Comparison of ENCODE assay signal across 1 cellular context in the genomic region with DNA sequence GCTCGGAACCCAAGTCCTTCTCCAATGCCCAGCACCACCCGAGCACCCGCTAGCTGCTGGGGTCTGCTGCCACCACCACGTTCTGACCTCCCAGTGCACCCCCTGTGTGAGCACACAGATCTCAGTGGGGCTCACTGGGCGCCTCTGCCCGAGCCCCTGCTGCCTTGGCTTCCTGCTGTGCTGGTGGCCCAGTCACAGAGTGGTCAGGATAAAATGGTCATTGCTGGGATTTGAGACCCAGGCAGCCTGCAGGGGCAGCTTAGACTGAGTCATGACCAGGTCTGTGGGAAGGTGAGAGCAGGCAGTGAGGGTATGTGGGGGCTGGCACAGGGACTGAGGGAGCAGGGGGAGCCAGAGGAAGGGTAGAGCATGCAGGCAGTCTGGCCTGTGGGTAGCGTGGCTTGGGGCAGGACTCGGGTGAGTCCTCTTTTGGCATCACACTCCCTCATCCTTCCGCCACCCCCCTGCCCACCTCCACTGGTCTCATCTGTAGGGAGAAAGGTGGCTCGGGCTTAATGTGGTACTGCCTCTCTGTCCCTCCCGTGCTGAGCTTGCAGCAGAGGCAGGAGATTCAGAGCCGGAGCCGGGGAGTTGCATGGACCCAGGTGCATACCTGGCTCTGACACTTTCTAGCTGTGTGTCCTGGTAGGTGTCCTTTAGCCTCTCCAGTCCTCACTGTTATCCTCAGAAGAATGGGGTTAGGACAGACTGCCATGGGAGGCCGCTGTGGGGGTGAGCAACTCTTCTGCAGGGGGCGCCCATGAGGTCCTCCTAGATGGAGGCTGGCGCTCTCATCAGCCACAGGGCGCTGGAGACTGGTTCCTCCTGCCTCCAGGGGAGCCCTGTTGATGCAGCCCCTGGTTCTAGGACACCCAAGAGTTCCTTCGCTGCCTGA.
TF ChIP-seq lines count a peak whose summit lies in the region.

No MANE protein-coding gene starts in this region.

TF ChIP-seq in HCT116, 20 proteins besides CTCF, POLR2A, EP300 and RAD21 (continued from another document):
- TF ChIP-seq, protein P1, sequence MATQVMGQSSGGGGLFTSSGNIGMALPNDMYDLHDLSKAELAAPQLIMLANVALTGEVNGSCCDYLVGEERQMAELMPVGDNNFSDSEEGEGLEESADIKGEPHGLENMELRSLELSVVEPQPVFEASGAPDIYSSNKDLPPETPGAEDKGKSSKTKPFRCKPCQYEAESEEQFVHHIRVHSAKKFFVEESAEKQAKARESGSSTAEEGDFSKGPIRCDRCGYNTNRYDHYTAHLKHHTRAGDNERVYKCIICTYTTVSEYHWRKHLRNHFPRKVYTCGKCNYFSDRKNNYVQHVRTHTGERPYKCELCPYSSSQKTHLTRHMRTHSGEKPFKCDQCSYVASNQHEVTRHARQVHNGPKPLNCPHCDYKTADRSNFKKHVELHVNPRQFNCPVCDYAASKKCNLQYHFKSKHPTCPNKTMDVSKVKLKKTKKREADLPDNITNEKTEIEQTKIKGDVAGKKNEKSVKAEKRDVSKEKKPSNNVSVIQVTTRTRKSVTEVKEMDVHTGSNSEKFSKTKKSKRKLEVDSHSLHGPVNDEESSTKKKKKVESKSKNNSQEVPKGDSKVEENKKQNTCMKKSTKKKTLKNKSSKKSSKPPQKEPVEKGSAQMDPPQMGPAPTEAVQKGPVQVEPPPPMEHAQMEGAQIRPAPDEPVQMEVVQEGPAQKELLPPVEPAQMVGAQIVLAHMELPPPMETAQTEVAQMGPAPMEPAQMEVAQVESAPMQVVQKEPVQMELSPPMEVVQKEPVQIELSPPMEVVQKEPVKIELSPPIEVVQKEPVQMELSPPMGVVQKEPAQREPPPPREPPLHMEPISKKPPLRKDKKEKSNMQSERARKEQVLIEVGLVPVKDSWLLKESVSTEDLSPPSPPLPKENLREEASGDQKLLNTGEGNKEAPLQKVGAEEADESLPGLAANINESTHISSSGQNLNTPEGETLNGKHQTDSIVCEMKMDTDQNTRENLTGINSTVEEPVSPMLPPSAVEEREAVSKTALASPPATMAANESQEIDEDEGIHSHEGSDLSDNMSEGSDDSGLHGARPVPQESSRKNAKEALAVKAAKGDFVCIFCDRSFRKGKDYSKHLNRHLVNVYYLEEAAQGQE (IDR thresholded peaks at IDR 0.05; ENCODE audit: low read depth), result no peak
- TF ChIP-seq SP1 (IDR thresholded peaks at IDR 0.05; ENCODE audit: low read depth), result no peak
